10 cellular contexts compared by ENCODE assay signal in the genomic region with DNA sequence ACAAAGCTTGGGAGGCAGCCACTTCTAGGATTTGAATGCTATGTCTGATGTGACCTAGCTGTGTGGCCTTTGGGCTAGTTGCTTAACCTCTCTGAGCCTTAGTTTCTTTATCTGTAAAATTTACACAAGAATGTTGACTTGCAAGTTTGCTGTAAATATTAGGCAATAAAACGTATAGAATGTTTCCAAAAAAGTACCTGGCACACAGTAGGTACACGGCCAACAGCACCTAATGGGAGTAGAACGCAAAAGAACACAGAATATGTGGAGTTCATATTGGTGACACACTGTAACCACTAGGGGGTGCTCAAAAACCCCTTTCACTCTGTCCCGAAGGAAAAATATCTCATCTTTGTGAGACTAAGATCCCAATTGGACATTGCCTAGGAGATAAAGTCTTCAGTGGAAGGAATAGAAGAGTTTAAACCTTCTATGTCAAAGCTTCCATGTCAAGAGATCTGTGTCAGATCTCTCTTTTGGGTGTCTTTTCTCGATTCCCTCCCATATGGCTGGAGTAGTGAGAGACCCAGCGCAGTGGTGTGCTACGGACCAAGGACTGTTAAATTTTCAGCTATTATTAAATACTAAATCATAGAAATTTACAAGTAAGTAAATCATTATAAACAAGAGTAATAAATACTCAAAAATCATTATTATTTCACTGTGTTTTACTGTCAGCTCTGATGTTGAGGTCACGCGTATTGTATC.
DNase-seq lines count a peak whose midpoint lies in the region; ATAC-seq and TF ChIP-seq lines count a peak whose summit lies in the region.
"Had no signal": no experiment of that assay in that cellular context is flagged by ENCODE, and none has a peak within 500 bp of the region (broad histone marks: within the 10 kb centered on the region; RNA-seq: fewer than 3 reads in every experiment).

No MANE protein-coding gene starts in this region.

- H3K4me1 ChIP-seq in RWPE2 (ENCODE audit: insufficient read depth, poor library complexity, severe bottlenecking) (no peaks in the 10 kb centered on the region), testis (peaks cover 12% of the 10 kb centered on the region)
- H3K4me1 ChIP-seq: BLaER1 treated with 17β-estradiol and CSF1 and Interleukin-3, amounts not matched to agents 10 nM and 100 nM had no signal

- DNase-seq in NCI-H1436 (lab: John Stamatoyannopoulos, UW) (peak; percentile 32), NCI-H1436 treated with DMSO at 0.1 percent for 48 hours (lab: John Stamatoyannopoulos, UW) (no peak), H7 (peak; percentile 52), RWPE2 (ENCODE audit: low spot score) (no peak), foreskin fibroblast (peak in 1 of 2 donors; percentile 65), testis (no peak), mesenteric fat pad (ENCODE audit: low spot score) (no peak), NCI-H1105 treated with DMSO at 0.1 percent for 48 hours (lab: John Stamatoyannopoulos, UW) (no peak)

- 76 to 82% methylated on average over 9 of the region's 9 CpGs for WGBS in testis, 2 donors

- peak; percentile 70 for TF ChIP-seq CTCF in RWPE2 (IDR thresholded peaks at IDR 0.05; ENCODE audit: poor library complexity, severe bottlenecking)
- peak; percentile 81 for TF ChIP-seq CTCF in foreskin fibroblast (IDR thresholded peaks at IDR 0.05; ENCODE audit: low read depth, low read length)
- peak; percentile 26 to 74 (median 60) for TF ChIP-seq CTCF in testis (IDR thresholded peaks at IDR 0.05)

- intact Hi-C loops in testis (cut with DNase I; ENCODE audit: low total_unique reads) = no loop called here

- H3K9me3 ChIP-seq in RWPE2 (ENCODE audit: severe bottlenecking) (no peaks in the 10 kb centered on the region), testis (no peaks in the 10 kb centered on the region)
- H3K9me3 ChIP-seq: BLaER1 treated with 17β-estradiol and CSF1 and Interleukin-3, amounts not matched to agents 10 nM and 100 nM had no signal

- H3K27me3 ChIP-seq in H7 (ENCODE audit: control insufficient read depth, insufficient read depth, low read length) = no peaks in the 10 kb centered on the region
- no peaks in the 10 kb centered on the region for H3K27me3 ChIP-seq in RWPE2 (ENCODE audit: insufficient read depth, poor library complexity, severe bottlenecking)
- no peaks in the 10 kb centered on the region for H3K27me3 ChIP-seq in testis
- H3K27me3 ChIP-seq: BLaER1 treated with 17β-estradiol and CSF1 and Interleukin-3, amounts not matched to agents 10 nM and 100 nM had no signal

- H3K27ac ChIP-seq in RWPE2 (ENCODE audit: poor library complexity, severe bottlenecking) (no peak overlapping the region), testis (no peak overlapping the region)
- H3K27ac ChIP-seq: BLaER1 treated with 17β-estradiol and CSF1 and Interleukin-3, amounts not matched to agents 10 nM and 100 nM; skin epidermis had no signal

- ATAC-seq in RWPE2 (ENCODE audit: low read depth) = no peak

- no peaks in the 10 kb centered on the region for H3K36me3 ChIP-seq in H7 (replicated peaks; ENCODE audit: control insufficient read depth, insufficient read depth, low read length)
- H3K36me3 ChIP-seq in RWPE2 (ENCODE audit: low read depth) = no peaks in the 10 kb centered on the region
- no peaks in the 10 kb centered on the region for H3K36me3 ChIP-seq in testis (ENCODE audit: low read depth, missing control alignments)
- H3K36me3 ChIP-seq: BLaER1 treated with 17β-estradiol and CSF1 and Interleukin-3, amounts not matched to agents 10 nM and 100 nM had no signal

- no peak overlapping the region for H3K4me3 ChIP-seq in H7 (ENCODE audit: insufficient read depth, low read depth, low read length)
- no peak overlapping the region for H3K4me3 ChIP-seq in RWPE2 (ENCODE audit: severe bottlenecking)
- H3K4me3 ChIP-seq in foreskin fibroblast (ENCODE audit: low read depth in 1 of 2, low read length in 2 of 2) = no peak overlapping the region
- H3K4me3 ChIP-seq in testis = no peak overlapping the region
- H3K4me3 ChIP-seq: BLaER1 treated with 17β-estradiol and CSF1 and Interleukin-3, amounts not matched to agents 10 nM and 100 nM; skin epidermis had no signal

- no peak for TF ChIP-seq POLR2A in testis (IDR thresholded peaks at IDR 0.05)

Comparison
In these comparisons a context has a peak if more than half of its experiments do, and no peak if none do; other contexts are left out.
1. DNase-seq: peak in NCI-H1436 (single experiment) and H7 (single experiment); none in NCI-H1436 treated with DMSO at 0.1 percent for 48 hours (single experiment), RWPE2 (single experiment), testis (single experiment), mesenteric fat pad (single experiment) and NCI-H1105 treated with DMSO at 0.1 percent for 48 hours (single experiment).
2. Peak in every context shown above with its lines, with median percentiles within 50 percentile points of each other: CTCF ChIP-seq.